Comparison of ENCODE assay signal across 9 cellular contexts in genomic region chr19:1236566-1236965, GRCh38. TPM values are rescaled to one million over a fixed set of nuclear protein-coding genes. Genes with fewer than 3 reads are reported as not detected.
A peak's percentile ranks its signal among the peaks of the same experiment; 100 is the strongest.
DNase-seq lines count a peak whose midpoint lies in the region; ATAC-seq and TF ChIP-seq lines count a peak whose summit lies in the region.
"Had no signal": no experiment of that assay in that cellular context is flagged by ENCODE, and none has a peak within 500 bp of the region (broad histone marks: within the 10 kb centered on the region; RNA-seq: fewer than 3 reads in every experiment).

No MANE protein-coding gene starts in this region.

- H3K4me1 Mint-ChIP-seq in activated T-cell treated with anti-CD3 and anti-CD28 coated beads, Interleukin-2, amount 50 U/mL, for 72 hours (ENCODE audit: low read depth): peaks cover 27% of the 10 kb centered on the region
- H3K4me1 Mint-ChIP-seq in activated T-helper 2 cell treated with anti-CD3 and anti-CD28 coated beads, Interferon-gamma antibody, Interleukin-2, Interleukin-4, amounts not matched to agents 10 μg/mL and 5 μg/mL and 100 μg/mL, durations not matched to agents 14 hours and 24 hours and 36 hours (ENCODE audit: low read depth): peaks cover 20% of the 10 kb centered on the region

- no peak for ATAC-seq in activated T-cell treated with anti-CD3 and anti-CD28 coated beads, Interleukin-2, amount 50 U/mL, for 72 hours (replicated peaks in 1 of 2)
- ATAC-seq in thoracic aorta (ENCODE audit: insufficient number of reproducible peaks, low FRiP score, low read depth) (no peak), GM19035 (IDR thresholded peaks at IDR 0.05; ENCODE audit: unreplicated experiment) (no peak)
- ATAC-seq: natural killer cell treated with Interleukin-12 subunit alpha and Interleukin-12 subunit beta and Interleukin-15 and Interleukin-18, amount 100 ng/mL, for 72 hours had no signal

- TF ChIP-seq CTCF in thoracic aorta (IDR thresholded peaks at IDR 0.05): no peak

- peak overlapping the region; percentile 69 for H3K4me3 ChIP-seq in iPS-11a (ENCODE audit: low read depth, low read length)
- peak overlapping the region; percentile 79 for H3K4me3 ChIP-seq in thoracic aorta

- no peaks in the 10 kb centered on the region for H3K27me3 ChIP-seq in thoracic aorta (replicated peaks; ENCODE audit: insufficient read depth)

- peaks cover 14% of the 10 kb centered on the region for H3K27me3 Mint-ChIP-seq in activated T-cell treated with anti-CD3 and anti-CD28 coated beads, Interleukin-2, amount 50 U/mL, for 72 hours (ENCODE audit: low read depth)
- peaks cover 13% of the 10 kb centered on the region for H3K27me3 Mint-ChIP-seq in activated T-helper 2 cell treated with anti-CD3 and anti-CD28 coated beads, Interferon-gamma antibody, Interleukin-2, Interleukin-4, amounts not matched to agents 10 μg/mL and 5 μg/mL and 100 μg/mL, durations not matched to agents 14 hours and 24 hours and 36 hours (ENCODE audit: low read depth)

- no peak overlapping the region for H3K27ac ChIP-seq in thoracic aorta

- intact Hi-C loops in activated T-helper 2 cell treated with anti-CD3 and anti-CD28 coated beads, Interferon-gamma antibody, Interleukin-2, Interleukin-4, amounts not matched to agents 10 μg/mL and 5 μg/mL and 100 μg/mL, durations not matched to agents 14 hours and 24 hours and 36 hours (cut with micrococcal nuclease): no loop called here

- H3K36me3 Mint-ChIP-seq in activated T-cell treated with anti-CD3 and anti-CD28 coated beads, Interleukin-2, amount 50 U/mL, for 72 hours (ENCODE audit: insufficient read depth in 2 of 2): no peaks in the 10 kb centered on the region
- no peaks in the 10 kb centered on the region for H3K36me3 Mint-ChIP-seq in activated T-helper 2 cell treated with anti-CD3 and anti-CD28 coated beads, Interferon-gamma antibody, Interleukin-2, Interleukin-4, amounts not matched to agents 10 μg/mL and 5 μg/mL and 100 μg/mL, durations not matched to agents 14 hours and 24 hours and 36 hours (ENCODE audit: low read depth)
- H3K36me3 Mint-ChIP-seq: natural killer cell treated with Interleukin-12 subunit alpha and Interleukin-12 subunit beta and Interleukin-15 and Interleukin-18, amount 100 ng/mL, for 72 hours had no signal

- H3K4me1 ChIP-seq in thoracic aorta (ENCODE audit: control insufficient read depth in 1 of 2, low read depth in 2 of 2): peaks cover 26 to 47% of the 10 kb centered on the region in 2 donors

- no peaks in the 10 kb centered on the region for H3K9me3 ChIP-seq in thoracic aorta

- H3K4me3 Mint-ChIP-seq in activated T-cell treated with anti-CD3 and anti-CD28 coated beads, Interleukin-2, amount 50 U/mL, for 72 hours: peak overlapping the region; percentile 47 to 72
- H3K4me3 Mint-ChIP-seq in activated T-helper 2 cell treated with anti-CD3 and anti-CD28 coated beads, Interferon-gamma antibody, Interleukin-2, Interleukin-4, amounts not matched to agents 10 μg/mL and 5 μg/mL and 100 μg/mL, durations not matched to agents 14 hours and 24 hours and 36 hours (ENCODE audit: low read depth): peak overlapping the region; percentile 17

- H3K27ac Mint-ChIP-seq in activated T-cell treated with anti-CD3 and anti-CD28 coated beads, Interleukin-2, amount 50 U/mL, for 72 hours: no peak overlapping the region
- H3K27ac Mint-ChIP-seq in activated T-helper 2 cell treated with anti-CD3 and anti-CD28 coated beads, Interferon-gamma antibody, Interleukin-2, Interleukin-4, amounts not matched to agents 10 μg/mL and 5 μg/mL and 100 μg/mL, durations not matched to agents 14 hours and 24 hours and 36 hours: no peak overlapping the region
- H3K27ac Mint-ChIP-seq: natural killer cell treated with Interleukin-12 subunit alpha and Interleukin-12 subunit beta and Interleukin-15 and Interleukin-18, amount 100 ng/mL, for 72 hours had no signal

- no peaks in the 10 kb centered on the region for H3K36me3 ChIP-seq in thoracic aorta

- no peaks in the 10 kb centered on the region for H3K9me3 Mint-ChIP-seq in activated T-cell treated with anti-CD3 and anti-CD28 coated beads, Interleukin-2, amount 50 U/mL, for 72 hours
- no peaks in the 10 kb centered on the region for H3K9me3 Mint-ChIP-seq in activated T-helper 2 cell treated with anti-CD3 and anti-CD28 coated beads, Interferon-gamma antibody, Interleukin-2, Interleukin-4, amounts not matched to agents 10 μg/mL and 5 μg/mL and 100 μg/mL, durations not matched to agents 14 hours and 24 hours and 36 hours
- H3K9me3 Mint-ChIP-seq: natural killer cell treated with Interleukin-12 subunit alpha and Interleukin-12 subunit beta and Interleukin-15 and Interleukin-18, amount 100 ng/mL, for 72 hours had no signal

- DNase-seq in activated T-cell treated with anti-CD3 and anti-CD28 coated beads, Interleukin-2, amount 50 U/mL, for 72 hours: no peak
- no peak for DNase-seq in activated T-cell treated with anti-CD3 and anti-CD28 coated beads, Interleukin-2, amount 50 U/mL, for 1 hour
- DNase-seq in activated T-helper 2 cell treated with anti-CD3 and anti-CD28 coated beads, Interferon-gamma antibody, Interleukin-2, Interleukin-4, amounts not matched to agents 10 μg/mL and 5 μg/mL and 100 μg/mL, durations not matched to agents 14 hours and 24 hours and 36 hours (ENCODE audit: low spot score): no peak
- DNase-seq in thoracic aorta (ENCODE audit: low spot score): no peak
- DNase-seq in NCI-H2029 treated with DMSO at 0.1 percent for 48 hours (lab: John Stamatoyannopoulos, UW): no peak
- DNase-seq in superior temporal gyrus (ENCODE audit: extremely low spot score): no peak

RNA-seq across cellular contexts. Expression of gene CBARP, which starts 1.2 kb away (rescaled TPM):
- under 1 TPM; 0.38 to 0.58 TPM for total RNA-seq in activated T-cell treated with anti-CD3 and anti-CD28 coated beads, Interleukin-2, amount 50 U/mL, for 72 hours
- total RNA-seq in activated T-helper 2 cell treated with anti-CD3 and anti-CD28 coated beads, Interferon-gamma antibody, Interleukin-2, Interleukin-4, amounts not matched to agents 10 μg/mL and 5 μg/mL and 100 μg/mL, durations not matched to agents 14 hours and 24 hours and 36 hours: 3.5 and 3.7 TPM in 2 replicates
- 1 to 10 TPM in 1 of 2 donors, under 1 TPM in 1; 0.27 to 1.9 TPM for total RNA-seq in thoracic aorta

RNA-seq across cellular contexts. Expression of gene ATP5F1D, which starts 5.0 kb away (rescaled TPM):
- total RNA-seq in activated T-cell treated with anti-CD3 and anti-CD28 coated beads, Interleukin-2, amount 50 U/mL, for 72 hours: 100 to 1,000 TPM; 169 to 201 TPM
- 233 and 240 TPM in 2 replicates for total RNA-seq in activated T-helper 2 cell treated with anti-CD3 and anti-CD28 coated beads, Interferon-gamma antibody, Interleukin-2, Interleukin-4, amounts not matched to agents 10 μg/mL and 5 μg/mL and 100 μg/mL, durations not matched to agents 14 hours and 24 hours and 36 hours
- 10 to 100 TPM; 40.4 to 45.1 TPM for total RNA-seq in thoracic aorta

RNA-seq across cellular contexts. Expression of gene MIDN, which starts 11.8 kb away (rescaled TPM):
- total RNA-seq in activated T-cell treated with anti-CD3 and anti-CD28 coated beads, Interleukin-2, amount 50 U/mL, for 72 hours: 10 to 100 TPM; 72.3 to 75.4 TPM
- total RNA-seq in activated T-helper 2 cell treated with anti-CD3 and anti-CD28 coated beads, Interferon-gamma antibody, Interleukin-2, Interleukin-4, amounts not matched to agents 10 μg/mL and 5 μg/mL and 100 μg/mL, durations not matched to agents 14 hours and 24 hours and 36 hours: 84.7 and 85.4 TPM in 2 replicates
- total RNA-seq in thoracic aorta: 100 to 1,000 TPM in 1 of 2 donors, 10 to 100 TPM in 1; 80.1 to 124 TPM

RNA-seq across cellular contexts. Expression of gene STK11, which starts 31.0 kb away (rescaled TPM):
- 10 to 100 TPM; 81.5 to 86.3 TPM for total RNA-seq in activated T-cell treated with anti-CD3 and anti-CD28 coated beads, Interleukin-2, amount 50 U/mL, for 72 hours
- 65.7 and 71.1 TPM in 2 replicates for total RNA-seq in activated T-helper 2 cell treated with anti-CD3 and anti-CD28 coated beads, Interferon-gamma antibody, Interleukin-2, Interleukin-4, amounts not matched to agents 10 μg/mL and 5 μg/mL and 100 μg/mL, durations not matched to agents 14 hours and 24 hours and 36 hours
- total RNA-seq in thoracic aorta: 10 to 100 TPM; 60.2 to 70.0 TPM

RNA-seq across cellular contexts. Expression of gene CIRBP, which starts 32.6 kb away (rescaled TPM):
- total RNA-seq in activated T-cell treated with anti-CD3 and anti-CD28 coated beads, Interleukin-2, amount 50 U/mL, for 72 hours: 100 to 1,000 TPM; 400 to 456 TPM
- 214 and 226 TPM in 2 replicates for total RNA-seq in activated T-helper 2 cell treated with anti-CD3 and anti-CD28 coated beads, Interferon-gamma antibody, Interleukin-2, Interleukin-4, amounts not matched to agents 10 μg/mL and 5 μg/mL and 100 μg/mL, durations not matched to agents 14 hours and 24 hours and 36 hours
- total RNA-seq in thoracic aorta: 100 to 1,000 TPM; 492 to 644 TPM
